ENCODE assay signal across 1 cellular context in genomic region chr6:28161410-28162079, GRCh38.
A peak's percentile ranks its signal among the peaks of the same experiment; 100 is the strongest.
TF ChIP-seq lines count a peak whose summit lies in the region.

No MANE protein-coding gene starts in this region.

TF ChIP-seq in HepG2, 621 proteins besides CTCF, POLR2A, EP300 and RAD21 (continued from another document and continues in another):
- TF ChIP-seq, protein P1, sequence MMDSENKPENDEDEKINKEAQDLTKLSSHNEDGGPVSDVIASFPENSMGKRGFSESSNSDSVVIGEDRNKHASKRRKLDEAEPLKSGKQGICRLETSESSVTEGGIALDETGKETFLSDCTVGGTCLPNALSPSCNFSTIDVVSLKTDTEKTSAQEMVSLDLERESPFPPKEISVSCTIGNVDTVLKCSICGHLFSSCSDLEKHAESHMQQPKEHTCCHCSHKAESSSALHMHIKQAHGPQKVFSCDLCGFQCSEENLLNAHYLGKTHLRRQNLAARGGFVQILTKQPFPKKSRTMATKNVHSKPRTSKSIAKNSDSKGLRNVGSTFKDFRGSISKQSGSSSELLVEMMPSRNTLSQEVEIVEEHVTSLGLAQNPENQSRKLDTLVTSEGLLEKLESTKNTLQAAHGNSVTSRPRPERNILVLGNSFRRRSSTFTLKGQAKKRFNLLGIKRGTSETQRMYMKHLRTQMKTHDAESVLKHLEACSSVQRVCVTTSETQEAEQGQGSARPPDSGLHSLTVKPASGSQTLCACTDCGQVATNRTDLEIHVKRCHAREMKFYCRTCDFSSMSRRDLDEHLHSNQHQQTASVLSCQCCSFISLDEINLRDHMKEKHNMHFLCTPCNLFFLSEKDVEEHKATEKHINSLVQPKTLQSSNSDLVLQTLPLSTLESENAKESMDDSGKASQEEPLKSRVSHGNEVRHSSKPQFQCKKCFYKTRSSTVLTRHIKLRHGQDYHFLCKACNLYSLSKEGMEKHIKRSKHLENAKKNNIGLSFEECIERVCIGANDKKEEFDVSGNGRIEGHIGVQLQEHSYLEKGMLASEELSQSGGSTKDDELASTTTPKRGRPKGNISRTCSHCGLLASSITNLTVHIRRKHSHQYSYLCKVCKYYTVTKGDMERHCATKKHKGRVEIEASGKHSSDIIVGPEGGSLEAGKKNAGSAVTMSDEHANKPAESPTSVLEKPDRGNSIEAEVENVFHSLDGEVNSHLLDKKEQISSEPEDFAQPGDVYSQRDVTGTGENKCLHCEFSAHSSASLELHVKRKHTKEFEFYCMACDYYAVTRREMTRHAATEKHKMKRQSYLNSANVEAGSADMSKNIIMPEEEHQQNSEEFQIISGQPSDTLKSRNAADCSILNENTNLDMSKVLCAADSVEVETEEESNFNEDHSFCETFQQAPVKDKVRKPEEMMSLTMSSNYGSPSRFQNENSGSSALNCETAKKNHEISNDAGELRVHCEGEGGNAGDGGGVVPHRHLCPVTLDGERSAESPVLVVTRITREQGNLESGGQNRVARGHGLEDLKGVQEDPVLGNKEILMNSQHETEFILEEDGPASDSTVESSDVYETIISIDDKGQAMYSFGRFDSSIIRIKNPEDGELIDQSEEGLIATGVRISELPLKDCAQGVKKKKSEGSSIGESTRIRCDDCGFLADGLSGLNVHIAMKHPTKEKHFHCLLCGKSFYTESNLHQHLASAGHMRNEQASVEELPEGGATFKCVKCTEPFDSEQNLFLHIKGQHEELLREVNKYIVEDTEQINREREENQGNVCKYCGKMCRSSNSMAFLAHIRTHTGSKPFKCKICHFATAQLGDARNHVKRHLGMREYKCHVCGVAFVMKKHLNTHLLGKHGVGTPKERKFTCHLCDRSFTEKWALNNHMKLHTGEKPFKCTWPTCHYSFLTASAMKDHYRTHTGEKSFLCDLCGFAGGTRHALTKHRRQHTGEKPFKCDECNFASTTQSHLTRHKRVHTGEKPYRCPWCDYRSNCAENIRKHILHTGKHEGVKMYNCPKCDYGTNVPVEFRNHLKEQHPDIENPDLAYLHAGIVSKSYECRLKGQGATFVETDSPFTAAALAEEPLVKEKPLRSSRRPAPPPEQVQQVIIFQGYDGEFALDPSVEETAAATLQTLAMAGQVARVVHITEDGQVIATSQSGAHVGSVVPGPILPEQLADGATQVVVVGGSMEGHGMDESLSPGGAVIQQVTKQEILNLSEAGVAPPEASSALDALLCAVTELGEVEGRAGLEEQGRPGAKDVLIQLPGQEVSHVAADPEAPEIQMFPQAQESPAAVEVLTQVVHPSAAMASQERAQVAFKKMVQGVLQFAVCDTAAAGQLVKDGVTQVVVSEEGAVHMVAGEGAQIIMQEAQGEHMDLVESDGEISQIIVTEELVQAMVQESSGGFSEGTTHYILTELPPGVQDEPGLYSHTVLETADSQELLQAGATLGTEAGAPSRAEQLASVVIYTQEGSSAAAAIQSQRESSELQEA (CRISPR knock-in tag; IDR thresholded peaks at IDR 0.05; ENCODE audit: not compliant biosample characterization), result peak; percentile 66
- TF ChIP-seq NR2C2 (CRISPR knock-in tag; IDR thresholded peaks at IDR 0.05; ENCODE audit: borderline replicate concordance) (peak; percentile 90), CAMTA2 (CRISPR knock-in tag; IDR thresholded peaks at IDR 0.05; ENCODE audit: borderline replicate concordance) (peak; percentile 65; the same call in 1 of the 2 replicates), FLYWCH1 (CRISPR knock-in tag; IDR thresholded peaks at IDR 0.05) (no peak), ZNF33A (CRISPR knock-in tag; IDR thresholded peaks at IDR 0.05; ENCODE audit: borderline replicate concordance) (no peak), GATAD2A (CRISPR knock-in tag; IDR thresholded peaks at IDR 0.05) (peak; percentile 40; the same call in 1 of the 2 replicates), LCORL (IDR thresholded peaks at IDR 0.05) (peak; percentile 74; the same call in 1 of the 2 replicates), LCORL (CRISPR knock-in tag; IDR thresholded peaks at IDR 0.05) (no peak), SPEN (CRISPR knock-in tag; IDR thresholded peaks at IDR 0.05; ENCODE audit: low read depth) (peak; percentile 78), ZNF709 (CRISPR knock-in tag; IDR thresholded peaks at IDR 0.05) (peak; percentile 72; the same call in 1 of the 2 replicates), ZNF878 (CRISPR knock-in tag; IDR thresholded peaks at IDR 0.05) (no peak; the same call in 1 of the 2 replicates), ZBTB1 (CRISPR knock-in tag; IDR thresholded peaks at IDR 0.05; ENCODE audit: borderline replicate concordance) (no peak), PRDM4 (CRISPR knock-in tag; IDR thresholded peaks at IDR 0.05; ENCODE audit: borderline replicate concordance) (no peak), ASH2L (IDR thresholded peaks at IDR 0.05; ENCODE audit: insufficient read length, low read depth, low read length) (peak; percentile 56), MED8 (CRISPR knock-in tag; IDR thresholded peaks at IDR 0.05; ENCODE audit: insufficient replicate concordance) (peak; percentile 58), KAT2B (IDR thresholded peaks at IDR 0.05; ENCODE audit: borderline replicate concordance, low read depth, low read length) (no peak), ZNF713 (CRISPR knock-in tag; IDR thresholded peaks at IDR 0.05) (no peak), ZNF350 (CRISPR knock-in tag; IDR thresholded peaks at IDR 0.05; ENCODE audit: borderline replicate concordance, low read depth) (peak; percentile 73; the same call in 1 of the 2 replicates), ZSCAN29 (CRISPR knock-in tag; conservative IDR thresholded peaks at IDR 0.05) (peak; percentile 79; the same call in 1 of the 2 replicates), ZMAT5 (CRISPR knock-in tag; IDR thresholded peaks at IDR 0.05; ENCODE audit: borderline replicate concordance, low read depth) (no peak), DDIT3 (CRISPR knock-in tag; IDR thresholded peaks at IDR 0.05) (no peak), STAT5B (CRISPR knock-in tag; IDR thresholded peaks at IDR 0.05) (no peak), FOXA1 (IDR thresholded peaks at IDR 0.05) (no peak), FOXA1 (CRISPR knock-in tag; IDR thresholded peaks at IDR 0.05) (no peak), PHF5A (CRISPR knock-in tag; IDR thresholded peaks at IDR 0.05; ENCODE audit: low read depth, unreplicated experiment) (no peak), ZBTB38 (CRISPR knock-in tag; IDR thresholded peaks at IDR 0.05) (peak; percentile 78), ZMYM2 (CRISPR knock-in tag; IDR thresholded peaks at IDR 0.05) (no peak), PHF20 (CRISPR knock-in tag; IDR thresholded peaks at IDR 0.05) (peak; percentile 91), BATF2 (CRISPR knock-in tag; IDR thresholded peaks at IDR 0.05) (no peak)
- TF ChIP-seq, protein P2, sequence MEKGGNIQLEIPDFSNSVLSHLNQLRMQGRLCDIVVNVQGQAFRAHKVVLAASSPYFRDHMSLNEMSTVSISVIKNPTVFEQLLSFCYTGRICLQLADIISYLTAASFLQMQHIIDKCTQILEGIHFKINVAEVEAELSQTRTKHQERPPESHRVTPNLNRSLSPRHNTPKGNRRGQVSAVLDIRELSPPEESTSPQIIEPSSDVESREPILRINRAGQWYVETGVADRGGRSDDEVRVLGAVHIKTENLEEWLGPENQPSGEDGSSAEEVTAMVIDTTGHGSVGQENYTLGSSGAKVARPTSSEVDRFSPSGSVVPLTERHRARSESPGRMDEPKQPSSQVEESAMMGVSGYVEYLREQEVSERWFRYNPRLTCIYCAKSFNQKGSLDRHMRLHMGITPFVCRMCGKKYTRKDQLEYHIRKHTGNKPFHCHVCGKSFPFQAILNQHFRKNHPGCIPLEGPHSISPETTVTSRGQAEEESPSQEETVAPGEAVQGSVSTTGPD (CRISPR knock-in tag; IDR thresholded peaks at IDR 0.05), result peak; percentile 50; the same call in 1 of the 2 replicates
- TF ChIP-seq, protein P3, sequence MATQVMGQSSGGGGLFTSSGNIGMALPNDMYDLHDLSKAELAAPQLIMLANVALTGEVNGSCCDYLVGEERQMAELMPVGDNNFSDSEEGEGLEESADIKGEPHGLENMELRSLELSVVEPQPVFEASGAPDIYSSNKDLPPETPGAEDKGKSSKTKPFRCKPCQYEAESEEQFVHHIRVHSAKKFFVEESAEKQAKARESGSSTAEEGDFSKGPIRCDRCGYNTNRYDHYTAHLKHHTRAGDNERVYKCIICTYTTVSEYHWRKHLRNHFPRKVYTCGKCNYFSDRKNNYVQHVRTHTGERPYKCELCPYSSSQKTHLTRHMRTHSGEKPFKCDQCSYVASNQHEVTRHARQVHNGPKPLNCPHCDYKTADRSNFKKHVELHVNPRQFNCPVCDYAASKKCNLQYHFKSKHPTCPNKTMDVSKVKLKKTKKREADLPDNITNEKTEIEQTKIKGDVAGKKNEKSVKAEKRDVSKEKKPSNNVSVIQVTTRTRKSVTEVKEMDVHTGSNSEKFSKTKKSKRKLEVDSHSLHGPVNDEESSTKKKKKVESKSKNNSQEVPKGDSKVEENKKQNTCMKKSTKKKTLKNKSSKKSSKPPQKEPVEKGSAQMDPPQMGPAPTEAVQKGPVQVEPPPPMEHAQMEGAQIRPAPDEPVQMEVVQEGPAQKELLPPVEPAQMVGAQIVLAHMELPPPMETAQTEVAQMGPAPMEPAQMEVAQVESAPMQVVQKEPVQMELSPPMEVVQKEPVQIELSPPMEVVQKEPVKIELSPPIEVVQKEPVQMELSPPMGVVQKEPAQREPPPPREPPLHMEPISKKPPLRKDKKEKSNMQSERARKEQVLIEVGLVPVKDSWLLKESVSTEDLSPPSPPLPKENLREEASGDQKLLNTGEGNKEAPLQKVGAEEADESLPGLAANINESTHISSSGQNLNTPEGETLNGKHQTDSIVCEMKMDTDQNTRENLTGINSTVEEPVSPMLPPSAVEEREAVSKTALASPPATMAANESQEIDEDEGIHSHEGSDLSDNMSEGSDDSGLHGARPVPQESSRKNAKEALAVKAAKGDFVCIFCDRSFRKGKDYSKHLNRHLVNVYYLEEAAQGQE (IDR thresholded peaks at IDR 0.05; ENCODE audit: borderline replicate concordance in 1 of 2, low read depth in 1 of 2, low read length in 2 of 2), result no peak
- TF ChIP-seq, protein P4, sequence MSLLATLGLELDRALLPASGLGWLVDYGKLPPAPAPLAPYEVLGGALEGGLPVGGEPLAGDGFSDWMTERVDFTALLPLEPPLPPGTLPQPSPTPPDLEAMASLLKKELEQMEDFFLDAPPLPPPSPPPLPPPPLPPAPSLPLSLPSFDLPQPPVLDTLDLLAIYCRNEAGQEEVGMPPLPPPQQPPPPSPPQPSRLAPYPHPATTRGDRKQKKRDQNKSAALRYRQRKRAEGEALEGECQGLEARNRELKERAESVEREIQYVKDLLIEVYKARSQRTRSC (CRISPR knock-in tag; IDR thresholded peaks at IDR 0.05; ENCODE audit: low read depth), result no peak
- TF ChIP-seq, protein P5, sequence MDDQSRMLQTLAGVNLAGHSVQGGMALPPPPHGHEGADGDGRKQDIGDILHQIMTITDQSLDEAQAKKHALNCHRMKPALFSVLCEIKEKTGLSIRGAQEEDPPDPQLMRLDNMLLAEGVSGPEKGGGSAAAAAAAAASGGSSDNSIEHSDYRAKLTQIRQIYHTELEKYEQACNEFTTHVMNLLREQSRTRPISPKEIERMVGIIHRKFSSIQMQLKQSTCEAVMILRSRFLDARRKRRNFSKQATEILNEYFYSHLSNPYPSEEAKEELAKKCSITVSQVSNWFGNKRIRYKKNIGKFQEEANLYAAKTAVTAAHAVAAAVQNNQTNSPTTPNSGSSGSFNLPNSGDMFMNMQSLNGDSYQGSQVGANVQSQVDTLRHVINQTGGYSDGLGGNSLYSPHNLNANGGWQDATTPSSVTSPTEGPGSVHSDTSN (CRISPR knock-in tag; IDR thresholded peaks at IDR 0.05; ENCODE audit: borderline replicate concordance), result no peak
- TF ChIP-seq, protein P6, sequence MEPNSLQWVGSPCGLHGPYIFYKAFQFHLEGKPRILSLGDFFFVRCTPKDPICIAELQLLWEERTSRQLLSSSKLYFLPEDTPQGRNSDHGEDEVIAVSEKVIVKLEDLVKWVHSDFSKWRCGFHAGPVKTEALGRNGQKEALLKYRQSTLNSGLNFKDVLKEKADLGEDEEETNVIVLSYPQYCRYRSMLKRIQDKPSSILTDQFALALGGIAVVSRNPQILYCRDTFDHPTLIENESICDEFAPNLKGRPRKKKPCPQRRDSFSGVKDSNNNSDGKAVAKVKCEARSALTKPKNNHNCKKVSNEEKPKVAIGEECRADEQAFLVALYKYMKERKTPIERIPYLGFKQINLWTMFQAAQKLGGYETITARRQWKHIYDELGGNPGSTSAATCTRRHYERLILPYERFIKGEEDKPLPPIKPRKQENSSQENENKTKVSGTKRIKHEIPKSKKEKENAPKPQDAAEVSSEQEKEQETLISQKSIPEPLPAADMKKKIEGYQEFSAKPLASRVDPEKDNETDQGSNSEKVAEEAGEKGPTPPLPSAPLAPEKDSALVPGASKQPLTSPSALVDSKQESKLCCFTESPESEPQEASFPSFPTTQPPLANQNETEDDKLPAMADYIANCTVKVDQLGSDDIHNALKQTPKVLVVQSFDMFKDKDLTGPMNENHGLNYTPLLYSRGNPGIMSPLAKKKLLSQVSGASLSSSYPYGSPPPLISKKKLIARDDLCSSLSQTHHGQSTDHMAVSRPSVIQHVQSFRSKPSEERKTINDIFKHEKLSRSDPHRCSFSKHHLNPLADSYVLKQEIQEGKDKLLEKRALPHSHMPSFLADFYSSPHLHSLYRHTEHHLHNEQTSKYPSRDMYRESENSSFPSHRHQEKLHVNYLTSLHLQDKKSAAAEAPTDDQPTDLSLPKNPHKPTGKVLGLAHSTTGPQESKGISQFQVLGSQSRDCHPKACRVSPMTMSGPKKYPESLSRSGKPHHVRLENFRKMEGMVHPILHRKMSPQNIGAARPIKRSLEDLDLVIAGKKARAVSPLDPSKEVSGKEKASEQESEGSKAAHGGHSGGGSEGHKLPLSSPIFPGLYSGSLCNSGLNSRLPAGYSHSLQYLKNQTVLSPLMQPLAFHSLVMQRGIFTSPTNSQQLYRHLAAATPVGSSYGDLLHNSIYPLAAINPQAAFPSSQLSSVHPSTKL (CRISPR knock-in tag; IDR thresholded peaks at IDR 0.05), result peak; percentile 52
